In genomic region chr2:179931502-179931901, GRCh38 we compare ENCODE assay signal across 7 cellular contexts.
"Had no signal": no experiment of that assay in that cellular context is flagged by ENCODE, and none has a peak within 500 bp of the region (broad histone marks: within the 10 kb centered on the region; RNA-seq: fewer than 3 reads in every experiment).

No MANE protein-coding gene starts in this region.

- H3K4me3 Mint-ChIP-seq: H9 had no signal

- H3K4me3 ChIP-seq: GM23248, K562 had no signal

- H3K27ac Mint-ChIP-seq: H9 had no signal

- ATAC-seq: K562 had no signal

- H3K27ac ChIP-seq: GM23248 had no signal

- DNase-seq: GM23248, GOT3, H9, HCEC 1CT, IMR-90 had no signal

- FAIRE-seq: HTR-8/SVneo, K562 had no signal
